15 cellular contexts compared by ENCODE assay signal in genomic region chr4:184306949-184307348, GRCh38.
DNase-seq lines count a peak whose midpoint lies in the region; ATAC-seq and TF ChIP-seq lines count a peak whose summit lies in the region.
"Had no signal": no experiment of that assay in that cellular context is flagged by ENCODE, and none has a peak within 500 bp of the region (broad histone marks: within the 10 kb centered on the region; RNA-seq: fewer than 3 reads in every experiment).

No MANE protein-coding gene starts in this region.

- H3K27ac ChIP-seq in aorta (ENCODE audit: low read depth in 1 of 2, low read length in 2 of 2): no peak overlapping the region
- H3K27ac ChIP-seq in stomach: no peak overlapping the region
- H3K27ac ChIP-seq: BLaER1 treated with 17β-estradiol and CSF1 and Interleukin-3, amounts not matched to agents 10 nM and 100 nM; neural progenitor cell; sigmoid colon had no signal

- TF ChIP-seq CTCF in stomach (IDR thresholded peaks at IDR 0.05) (no peak), GM10248 (IDR thresholded peaks at IDR 0.05; ENCODE audit: control extremely low read depth, extremely low read depth, low read depth, missing control alignments) (no peak)

- no peaks in the 10 kb centered on the region for H3K9me3 ChIP-seq in aorta (ENCODE audit: control insufficient read depth, low read length)
- H3K9me3 ChIP-seq in stomach: no peaks in the 10 kb centered on the region
- H3K9me3 ChIP-seq: sigmoid colon had no signal

- H3K4me1 Mint-ChIP-seq in activated CD8-positive, alpha-beta T cell treated with anti-CD3 and anti-CD28 coated beads, Interleukin-2, amount 10 ng/mL, durations not matched to agents 7 days and 5 days (ENCODE audit: low read depth): peaks cover 33% of the 10 kb centered on the region
- H3K4me1 Mint-ChIP-seq: neural progenitor cell had no signal

- no peak overlapping the region for H3K4me3 Mint-ChIP-seq in activated CD8-positive, alpha-beta T cell treated with anti-CD3 and anti-CD28 coated beads, Interleukin-2, amount 10 ng/mL, durations not matched to agents 7 days and 5 days
- H3K4me3 Mint-ChIP-seq: neural progenitor cell; stimulated activated naive B cell treated with anti-CD40 and anti-IgM and Interleukin-4, amounts not matched to agents 10 μg/mL and 1 μg/mL and 100 μg/mL, for 72 hours had no signal

- WGBS in aorta, 2 donors: 71 to 85% methylated on average over 3 of the region's 3 CpGs
- WGBS in stomach, 5 donors: 58 to 87% (median 79%) methylated on average over 3 of the region's 3 CpGs

- H3K27ac Mint-ChIP-seq in activated CD8-positive, alpha-beta T cell treated with anti-CD3 and anti-CD28 coated beads, Interleukin-2, amount 10 ng/mL, durations not matched to agents 7 days and 5 days: no peak overlapping the region
- H3K27ac Mint-ChIP-seq: neural progenitor cell; stimulated activated naive B cell treated with anti-CD40 and anti-IgM and Interleukin-4, amounts not matched to agents 10 μg/mL and 1 μg/mL and 100 μg/mL, for 72 hours had no signal

- DNase-seq in Daoy (ENCODE audit: low read depth) (peak; percentile 12), iris pigment epithelial cell (ENCODE audit: low read depth) (peak; percentile 36), aorta (no peak), stomach (no peak), GM10248 (ENCODE audit: extremely low spot score) (no peak)
- DNase-seq in activated CD8-positive, alpha-beta T cell treated with anti-CD3 and anti-CD28 coated beads, Interleukin-2, amount 10 ng/mL, durations not matched to agents 7 days and 5 days: peak; percentile 23
- DNase-seq: DMS153; islet precursor cell; NCI-H1694; sigmoid colon; stimulated activated naive B cell treated with anti-CD40 and anti-IgM and Interleukin-4, amounts not matched to agents 10 μg/mL and 1 μg/mL and 100 μg/mL, for 72 hours; SW 1271 had no signal

- H3K4me3 ChIP-seq in aorta (ENCODE audit: low read length in 2 of 2): no peak overlapping the region
- no peak overlapping the region for H3K4me3 ChIP-seq in stomach
- H3K4me3 ChIP-seq: BLaER1 treated with 17β-estradiol and CSF1 and Interleukin-3, amounts not matched to agents 10 nM and 100 nM; neural progenitor cell; sigmoid colon had no signal

- peaks cover 19% of the 10 kb centered on the region for H3K9me3 Mint-ChIP-seq in activated CD8-positive, alpha-beta T cell treated with anti-CD3 and anti-CD28 coated beads, Interleukin-2, amount 10 ng/mL, durations not matched to agents 7 days and 5 days (ENCODE audit: insufficient read depth)

- H3K36me3 ChIP-seq in aorta (ENCODE audit: control insufficient read depth in 1 of 2, insufficient read depth in 2 of 2, low read length in 1 of 2) (no peaks in the 10 kb centered on the region), stomach (no peaks in the 10 kb centered on the region)
- H3K36me3 ChIP-seq: BLaER1 treated with 17β-estradiol and CSF1 and Interleukin-3, amounts not matched to agents 10 nM and 100 nM; neural progenitor cell; sigmoid colon had no signal

- no peak for TF ChIP-seq EP300 in stomach (IDR thresholded peaks at IDR 0.05)

- no peak for TF ChIP-seq POLR2A in stomach (IDR thresholded peaks at IDR 0.05)

- no peaks in the 10 kb centered on the region for H3K4me1 ChIP-seq in aorta (ENCODE audit: control insufficient read depth in 1 of 2, insufficient read depth in 2 of 2, low read length in 2 of 2)
- peaks cover 0 to 20% (median 11%) of the 10 kb centered on the region in 4 donors for H3K4me1 ChIP-seq in stomach
- H3K4me1 ChIP-seq: neural progenitor cell, sigmoid colon had no signal

- intact Hi-C loops in aorta (cut with DNase I) (no loop called here), stomach (cut with DNase I; ENCODE audit: low total_unique reads) (no loop called here)

- no peaks in the 10 kb centered on the region for H3K27me3 Mint-ChIP-seq in activated CD8-positive, alpha-beta T cell treated with anti-CD3 and anti-CD28 coated beads, Interleukin-2, amount 10 ng/mL, durations not matched to agents 7 days and 5 days (ENCODE audit: low read depth)
- H3K27me3 Mint-ChIP-seq: stimulated activated naive B cell treated with anti-CD40 and anti-IgM and Interleukin-4, amounts not matched to agents 10 μg/mL and 1 μg/mL and 100 μg/mL, for 72 hours had no signal

- ATAC-seq in GM19463 (IDR thresholded peaks at IDR 0.05; ENCODE audit: unreplicated experiment): peak; percentile 29
- ATAC-seq in activated CD8-positive, alpha-beta T cell treated with anti-CD3 and anti-CD28 coated beads, Interleukin-2, amount 10 ng/mL, durations not matched to agents 7 days and 5 days: no peak
- ATAC-seq in aorta (ENCODE audit: low FRiP score): no peak
- ATAC-seq: stimulated activated naive B cell treated with anti-CD40 and anti-IgM and Interleukin-4, amounts not matched to agents 10 μg/mL and 1 μg/mL and 100 μg/mL, for 72 hours had no signal

- CTCF ChIA-PET in activated CD8-positive, alpha-beta T cell treated with anti-CD3 and anti-CD28 coated beads, Interleukin-2, amount 10 ng/mL, durations not matched to agents 7 days and 5 days (lab: Charles Lee): interaction anchor here (0.9 to 2.6 kb wide), 5 partner anchors 8 to 111 kb away, joined by 3 to 12 read pairs (median 5); no protein-coding TSS in a partner anchor
- CTCF ChIA-PET in GM10248 (lab: Yijun Ruan, JAX): interaction anchor here (0.7 to 6.7 kb wide), 17 partner anchors 8 to 64 kb away, joined by 3 to 79 read pairs (median 4); no protein-coding TSS in a partner anchor

- POLR2A ChIA-PET in activated CD8-positive, alpha-beta T cell treated with anti-CD3 and anti-CD28 coated beads, Interleukin-2, amount 10 ng/mL, durations not matched to agents 7 days and 5 days (lab: Charles Lee): interaction anchor here (1.1 to 1.2 kb wide), 2 partner anchors 24 to 43 kb away, joined by 3 to 8 read pairs; no protein-coding TSS in a partner anchor
- POLR2A ChIA-PET in GM10248 (lab: Yijun Ruan, JAX): interaction anchor here (0.7 to 0.9 kb wide), 3 partner anchors 41 to 43 kb away, joined by 3 to 4 read pairs (median 3); no protein-coding TSS in a partner anchor

- peaks cover 9% of the 10 kb centered on the region for H3K36me3 Mint-ChIP-seq in activated CD8-positive, alpha-beta T cell treated with anti-CD3 and anti-CD28 coated beads, Interleukin-2, amount 10 ng/mL, durations not matched to agents 7 days and 5 days (ENCODE audit: low read depth)
- H3K36me3 Mint-ChIP-seq: neural progenitor cell had no signal

- H3K27me3 ChIP-seq in aorta (ENCODE audit: control insufficient read depth in 1 of 2, insufficient read depth in 2 of 2, low read length in 1 of 2): no peaks in the 10 kb centered on the region
- no peaks in the 10 kb centered on the region for H3K27me3 ChIP-seq in stomach
- H3K27me3 ChIP-seq: BLaER1 treated with 17β-estradiol and CSF1 and Interleukin-3, amounts not matched to agents 10 nM and 100 nM; neural progenitor cell; sigmoid colon had no signal

Comparison
In these comparisons a context has a peak if more than half of its experiments do, and no peak if none do; other contexts are left out.
1. DNase-seq: peak in Daoy (single experiment), activated CD8-positive, alpha-beta T cell treated with anti-CD3 and anti-CD28 coated beads, Interleukin-2, amount 10 ng/mL, durations not matched to agents 7 days and 5 days (single experiment) and iris pigment epithelial cell (single experiment); none in aorta (0 of 2), stomach (single experiment) and GM10248 (single experiment).